Comparison of ENCODE assay signal across 19 cellular contexts in the genomic region with DNA sequence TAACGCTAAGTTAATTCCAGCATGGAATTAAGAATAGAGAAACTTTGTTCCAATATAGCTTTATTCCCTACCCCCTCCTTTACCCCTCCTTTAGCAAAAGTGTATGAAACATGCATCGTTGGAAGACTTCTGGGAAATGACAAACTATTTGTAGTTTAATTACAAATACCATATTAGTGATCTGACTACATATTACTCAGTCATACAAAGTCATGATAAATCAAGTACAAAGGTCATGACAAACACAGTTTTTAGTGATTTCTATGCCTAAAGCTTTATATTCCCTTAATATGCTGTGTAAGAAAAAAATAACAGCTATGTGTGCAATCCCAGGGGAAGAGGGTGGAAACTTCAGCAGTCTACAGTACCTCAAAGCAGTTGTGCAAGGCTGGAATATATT. TPM values are rescaled to one million over a fixed set of nuclear protein-coding genes. Genes with fewer than 3 reads are reported as not detected.
"Had no signal": no experiment of that assay in that cellular context is flagged by ENCODE, and none has a peak within 500 bp of the region (broad histone marks: within the 10 kb centered on the region; RNA-seq: fewer than 3 reads in every experiment).

No MANE protein-coding gene starts in this region.

- ATAC-seq: activated CD8-positive, alpha-beta T cell treated with anti-CD3 and anti-CD28 coated beads, Interleukin-2, amount 10 ng/mL, durations not matched to agents 7 days and 5 days had no signal

- H3K27me3 ChIP-seq: breast epithelium had no signal

- DNase-seq: activated CD4-positive, alpha-beta T cell treated with anti-CD3 and anti-CD28 coated beads for 48 hours; activated CD4-positive, alpha-beta T cell treated with anti-CD3 and anti-CD28 coated beads, Interleukin-2, amount 50 U/mL, for 4 hours; activated CD4-positive, CD25-positive, alpha-beta regulatory T cell treated with anti-CD3 and anti-CD28 coated beads, Interleukin-2, amount 50 U/mL, for 72 hours; activated CD8-positive, alpha-beta memory T cell treated with anti-CD3 and anti-CD28 coated beads, Interleukin-2, amount 50 U/mL, for 48 hours; activated CD8-positive, alpha-beta T cell treated with anti-CD3 and anti-CD28 coated beads, Interleukin-2, amount 10 ng/mL, durations not matched to agents 7 days and 5 days; activated effector memory CD4-positive, alpha-beta T cell treated with Interleukin-2 at 50 U/mL for 16 hours; activated naive CD4-positive, alpha-beta T cell; activated T-cell treated with anti-CD3 and anti-CD28 coated beads, Interleukin-2, amount 50 U/mL, for 1 hour; aorta; NCI-H1105 treated with DMSO at 0.1 percent for 48 hours; NCI-H1436 treated with DMSO at 0.1 percent for 48 hours; NCI-H187; NCI-H2081; NCI-H446; NCI-H524; SHP77 treated with DMSO at 0.1 percent for 48 hours had no signal

- H3K9me3 ChIP-seq: breast epithelium had no signal

- H3K4me3 ChIP-seq: breast epithelium had no signal

- H3K27ac ChIP-seq: breast epithelium had no signal

- FAIRE-seq: RCC 7860 had no signal

- H3K4me1 ChIP-seq: breast epithelium had no signal

- H3K36me3 ChIP-seq: breast epithelium had no signal

RNA-seq across cellular contexts. Expression of gene ZMYND12, which starts 25.5 kb away (rescaled TPM):
- total RNA-seq: activated T-helper 1 cell treated with anti-CD3 and anti-CD28 coated beads, Interleukin-12 subunit alpha, Interleukin-12 subunit beta, Interleukin-2, Interleukin-4 antibody, amounts not matched to agents 30 ng/mL and 10 ng/mL and 1 ng/mL, durations not matched to agents 14 hours and 24 hours and 36 hours had no signal
